26 cellular contexts compared by ENCODE assay signal in genomic region chr22:45210174-45210573, GRCh38. TPM values are rescaled to one million over a fixed set of nuclear protein-coding genes. Genes with fewer than 3 reads are reported as not detected.
DNase-seq lines count a peak whose midpoint lies in the region; ATAC-seq and TF ChIP-seq lines count a peak whose summit lies in the region.
"Had no signal": no experiment of that assay in that cellular context is flagged by ENCODE, and none has a peak within 500 bp of the region (broad histone marks: within the 10 kb centered on the region; RNA-seq: fewer than 3 reads in every experiment).

No MANE protein-coding gene starts in this region.

- intact Hi-C loops in vagina (cut with DNase I) = no loop called here

- peaks cover 31 to 47% of the 10 kb centered on the region in 2 experiments for H3K4me1 ChIP-seq in SK-N-SH (ENCODE audit: control insufficient read depth in 1 of 2, insufficient read depth in 2 of 2, low read depth in 1 of 2, low read length in 1 of 2)
- H3K4me1 ChIP-seq in vagina = peaks cover 51% of the 10 kb centered on the region
- H3K4me1 ChIP-seq: psoas muscle had no signal

- TF ChIP-seq EP300 in SK-N-SH (IDR thresholded peaks at IDR 0.05; ENCODE audit: borderline replicate concordance in 1 of 2, low read depth in 1 of 2, low read length in 1 of 2) (no peak), neural cell (conservative IDR thresholded peaks at IDR 0.05; ENCODE audit: poor library complexity, severe bottlenecking) (no peak)

- H3K9ac ChIP-seq in SK-N-SH (no peak overlapping the region), neural cell (ENCODE audit: low read length) (no peak overlapping the region)

- no peak for TF ChIP-seq RAD21 in SK-N-SH (IDR thresholded peaks at IDR 0.05; ENCODE audit: low read length)
- no peak for TF ChIP-seq RAD21 in neural cell (conservative IDR thresholded peaks at IDR 0.05)

- DNase-seq in SK-N-SH (no peak), chondrocyte (ENCODE audit: low spot score) (peak; percentile 71), vagina (ENCODE audit: extremely low spot score in 2 of 2) (no peak), NCI-H146 (lab: John Stamatoyannopoulos, UW) (no peak), NCI-H128 (lab: John Stamatoyannopoulos, UW; ENCODE audit: unreplicated experiment) (no peak)
- DNase-seq: activated CD4-positive, alpha-beta T cell treated with anti-CD3 and anti-CD28 coated beads for 48 hours; activated CD8-positive, alpha-beta memory T cell treated with anti-CD3 and anti-CD28 coated beads, Interleukin-2, amount 10 ng/mL, durations not matched to agents 7 days and 5 days; DND-41; midbrain; NCI-H510A treated with DMSO at 0.1 percent for 48 hours; stimulated activated CD4-positive, alpha-beta T cell treated with anti-CD3 and anti-CD28 coated beads, Interleukin-2, amount 100 ng/mL, for 24 hours; stimulated activated naive CD4-positive, alpha-beta T cell; T-helper 2 cell had no signal

- H3K4me2 ChIP-seq in SK-N-SH (peak overlapping the region; percentile 8; the same call in 1 of the 2 replicates), neural cell (ENCODE audit: low read length) (no peak overlapping the region)

- peak overlapping the region; percentile 51 for H3K4me3 Mint-ChIP-seq in chondrocyte (ENCODE audit: unreplicated experiment)
- H3K4me3 Mint-ChIP-seq: activated CD8-positive, alpha-beta memory T cell treated with anti-CD3 and anti-CD28 coated beads, Interleukin-2, amount 10 ng/mL, durations not matched to agents 7 days and 5 days; activated naive CD4-positive, alpha-beta T cell treated with anti-CD3 and anti-CD28 coated beads, Interleukin-2, amount 50 U/mL, for 24 hours; activated T-helper 1 cell treated with anti-CD3 and anti-CD28 coated beads, Interleukin-12 subunit alpha, Interleukin-12 subunit beta, Interleukin-2, Interleukin-4 antibody, amounts not matched to agents 30 ng/mL and 10 ng/mL and 1 ng/mL, durations not matched to agents 14 hours and 24 hours and 36 hours; IgD-negative memory B cell; nephron had no signal

- 100% methylated on average over 1 of the region's 7 CpGs for WGBS in SK-N-SH (ENCODE audit: low lambda C conversion rate)

- no peak overlapping the region for H2AFZ ChIP-seq in SK-N-SH (ENCODE audit: low read depth)
- no peak overlapping the region for H2AFZ ChIP-seq in neural cell (ENCODE audit: low read depth, low read length)

- H3K36me3 Mint-ChIP-seq in chondrocyte (ENCODE audit: low read depth) = peaks cover 9% of the 10 kb centered on the region
- H3K36me3 Mint-ChIP-seq: activated CD8-positive, alpha-beta memory T cell treated with anti-CD3 and anti-CD28 coated beads, Interleukin-2, amount 10 ng/mL, durations not matched to agents 7 days and 5 days; IgD-negative memory B cell had no signal

- no peaks in the 10 kb centered on the region for H3K9me3 Mint-ChIP-seq in chondrocyte (ENCODE audit: low read depth)
- H3K9me3 Mint-ChIP-seq: activated naive CD4-positive, alpha-beta T cell treated with anti-CD3 and anti-CD28 coated beads, Interleukin-2, amount 50 U/mL, for 24 hours; activated T-helper 1 cell treated with anti-CD3 and anti-CD28 coated beads, Interleukin-12 subunit alpha, Interleukin-12 subunit beta, Interleukin-2, Interleukin-4 antibody, amounts not matched to agents 30 ng/mL and 10 ng/mL and 1 ng/mL, durations not matched to agents 14 hours and 24 hours and 36 hours; IgD-negative memory B cell; nephron had no signal

- TF ChIP-seq CTCF in SK-N-SH (IDR thresholded peaks at IDR 0.05) (no peak), chondrocyte (IDR thresholded peaks at IDR 0.05) (no peak), neural cell (IDR thresholded peaks at IDR 0.05; ENCODE audit: poor library complexity, severe bottlenecking) (no peak), vagina (IDR thresholded peaks at IDR 0.05) (no peak)

- H3K9me3 ChIP-seq in SK-N-SH = no peaks in the 10 kb centered on the region
- no peaks in the 10 kb centered on the region for H3K9me3 ChIP-seq in neural cell (ENCODE audit: low read length)
- H3K9me3 ChIP-seq in vagina = no peaks in the 10 kb centered on the region
- H3K9me3 ChIP-seq: Peyer's patch, psoas muscle, SJSA1, tibial artery had no signal

- peaks cover 5% of the 10 kb centered on the region; the same call in 1 of the 2 replicates for H4K20me1 ChIP-seq in SK-N-SH (ENCODE audit: insufficient read depth)
- no peaks in the 10 kb centered on the region for H4K20me1 ChIP-seq in neural cell (ENCODE audit: insufficient read depth)

- H3K36me3 ChIP-seq in SK-N-SH (replicated peaks in 1 of 2; ENCODE audit: control insufficient read depth in 1 of 2, insufficient read depth in 2 of 2, low read length in 1 of 2) (peaks cover 3 to 7% of the 10 kb centered on the region in 2 experiments), neural cell (ENCODE audit: insufficient read depth, low read length) (no peaks in the 10 kb centered on the region), vagina (peaks cover 0 to 14% of the 10 kb centered on the region in 2 donors)

- H3K4me3 ChIP-seq in SK-N-SH (ENCODE audit: low read depth in 2 of 2, low read length in 1 of 2) (no peak overlapping the region), neural cell (ENCODE audit: low read length) (no peak overlapping the region), vagina (no peak overlapping the region)
- H3K4me3 ChIP-seq: GM12878, Peyer's patch, psoas muscle had no signal

- H3K27ac ChIP-seq in SK-N-SH (ENCODE audit: low read depth in 2 of 2, low read length in 1 of 2) (peak overlapping the region; percentile 78 to 84; a peak in 3 of 4 replicates), neural cell (ENCODE audit: low read length) (peak overlapping the region; percentile 70), vagina (peak overlapping the region; percentile 86)
- H3K27ac ChIP-seq: 22Rv1, Peyer's patch, psoas muscle, SJSA1 had no signal

- H3K4me1 Mint-ChIP-seq in chondrocyte (ENCODE audit: low read depth) = peaks cover 57% of the 10 kb centered on the region

- POLR2A ChIA-PET in SK-N-SH (lab: Yijun Ruan, JAX) = no interaction called here

- no peak for TF ChIP-seq POLR2A in vagina (IDR thresholded peaks at IDR 0.05)

- peak overlapping the region; percentile 87 for H3K27ac Mint-ChIP-seq in chondrocyte (ENCODE audit: unreplicated experiment)
- H3K27ac Mint-ChIP-seq: activated CD8-positive, alpha-beta memory T cell treated with anti-CD3 and anti-CD28 coated beads, Interleukin-2, amount 10 ng/mL, durations not matched to agents 7 days and 5 days; activated naive CD4-positive, alpha-beta T cell treated with anti-CD3 and anti-CD28 coated beads, Interleukin-2, amount 50 U/mL, for 24 hours; activated T-helper 1 cell treated with anti-CD3 and anti-CD28 coated beads, Interleukin-12 subunit alpha, Interleukin-12 subunit beta, Interleukin-2, Interleukin-4 antibody, amounts not matched to agents 30 ng/mL and 10 ng/mL and 1 ng/mL, durations not matched to agents 14 hours and 24 hours and 36 hours; IgD-negative memory B cell had no signal

- H3F3A ChIP-seq in SK-N-SH (replicated peaks; ENCODE audit: insufficient read depth) (peaks cover 11% of the 10 kb centered on the region), neural cell (ENCODE audit: insufficient read depth, low read length, poor library complexity, severe bottlenecking) (no peaks in the 10 kb centered on the region)

- H3K79me2 ChIP-seq in SK-N-SH (ENCODE audit: insufficient read depth) (peaks cover 40% of the 10 kb centered on the region), neural cell (replicated peaks; ENCODE audit: insufficient read depth, low read length) (peaks cover 8% of the 10 kb centered on the region)

- CTCF ChIA-PET in SK-N-SH (lab: Yijun Ruan, JAX) = interaction anchor here (0.9 to 2.8 kb wide), 14 partner anchors 9 to 204 kb away, joined by 3 to 22 read pairs (median 4); no protein-coding TSS in a partner anchor

- H3K27me3 Mint-ChIP-seq in chondrocyte (ENCODE audit: low read depth) = no peaks in the 10 kb centered on the region
- H3K27me3 Mint-ChIP-seq: activated CD8-positive, alpha-beta memory T cell treated with anti-CD3 and anti-CD28 coated beads, Interleukin-2, amount 10 ng/mL, durations not matched to agents 7 days and 5 days; activated naive CD4-positive, alpha-beta T cell treated with anti-CD3 and anti-CD28 coated beads, Interleukin-2, amount 50 U/mL, for 24 hours; IgD-negative memory B cell had no signal

- H3K9me2 ChIP-seq in SK-N-SH (no peaks in the 10 kb centered on the region), neural cell (ENCODE audit: insufficient read depth, low read length) (no peaks in the 10 kb centered on the region)

- ATAC-seq in SK-N-SH treated with all-trans-retinoic acid at 6 μM for 48 hours = no peak
- no peak for ATAC-seq in HG03135 (IDR thresholded peaks at IDR 0.05; ENCODE audit: unreplicated experiment)

- no peaks in the 10 kb centered on the region for H3K27me3 ChIP-seq in SK-N-SH (ENCODE audit: insufficient read depth)
- no peaks in the 10 kb centered on the region for H3K27me3 ChIP-seq in neural cell (ENCODE audit: insufficient read depth, low read depth, low read length)
- H3K27me3 ChIP-seq in vagina = no peaks in the 10 kb centered on the region
- H3K27me3 ChIP-seq: Peyer's patch, SJSA1, tibial artery had no signal

TF ChIP-seq in SK-N-SH treated with all-trans-retinoic acid at 6 μM for 48 hours, 23 proteins besides CTCF, POLR2A, EP300 and RAD21 (continues in another document):
- TF ChIP-seq GLIS3 (CRISPR knock-in tag; IDR thresholded peaks at IDR 0.05) = no peak
- no peak for TF ChIP-seq ISL1 (CRISPR knock-in tag; IDR thresholded peaks at IDR 0.05)
- no peak for TF ChIP-seq ZNF70 (CRISPR knock-in tag; IDR thresholded peaks at IDR 0.05)

TF ChIP-seq in neural cell, 6 proteins besides CTCF, POLR2A, EP300 and RAD21:
- TF ChIP-seq TAF1 (IDR thresholded peaks at IDR 0.05; ENCODE audit: low read depth) = no peak

RNA-seq across cellular contexts. Expression of gene KIAA0930, which starts 30.5 kb away (rescaled TPM):
- polyA plus RNA-seq in SK-N-SH (2012; rRNA removed) = 55.9 and 80.8 TPM in 2 replicates
- polyA plus RNA-seq in SK-N-SH (2012; cell fraction: cytosol; rRNA removed) = 31.0 and 38.2 TPM in 2 replicates
- 228 and 274 TPM in 2 replicates for polyA plus RNA-seq in SK-N-SH (2012; cell fraction: nucleus; rRNA removed)
- total RNA-seq in chondrocyte = 103 to 109 TPM (median 109 TPM) in 3 replicates
- polyA plus RNA-seq in neural cell = 83.5 and 129 TPM in 2 replicates
- polyA minus RNA-seq in neural cell = 83.7 and 98.6 TPM in 2 replicates
- total RNA-seq in vagina = 42.5 TPM

RNA-seq across cellular contexts. Expression of gene NUP50, which starts 46.4 kb away (rescaled TPM):
- 4.7 and 7.3 TPM in 2 replicates for polyA plus RNA-seq in SK-N-SH (2012; rRNA removed)
- polyA plus RNA-seq in SK-N-SH (2012; cell fraction: cytosol; rRNA removed) = 6.2 and 7.0 TPM in 2 replicates
- 7.9 and 8.9 TPM in 2 replicates for polyA plus RNA-seq in SK-N-SH (2012; cell fraction: nucleus; rRNA removed)
- total RNA-seq in chondrocyte = 35.8 to 44.1 TPM (median 41.6 TPM) in 3 replicates
- 33.0 and 38.7 TPM in 2 replicates for polyA plus RNA-seq in neural cell
- 73.0 and 82.9 TPM in 2 replicates for polyA minus RNA-seq in neural cell
- 76.9 TPM for total RNA-seq in vagina
